Comparison of ENCODE assay signal across 22 cellular contexts in genomic region chr12:107458990-107459389, GRCh38.
A peak's percentile ranks its signal among the peaks of the same experiment; 100 is the strongest.
DNase-seq lines count a peak whose midpoint lies in the region; ATAC-seq, FAIRE-seq and TF ChIP-seq lines count a peak whose summit lies in the region.
"Had no signal": no experiment of that assay in that cellular context is flagged by ENCODE, and none has a peak within 500 bp of the region (broad histone marks: within the 10 kb centered on the region; RNA-seq: fewer than 3 reads in every experiment).

No MANE protein-coding gene starts in this region.

- H4K20me1 ChIP-seq in K562 (replicated peaks; ENCODE audit: control insufficient read depth, insufficient read depth, low read length): no peaks in the 10 kb centered on the region

- H3K36me3 Mint-ChIP-seq in progenitor cell of endocrine pancreas (ENCODE audit: insufficient read depth): no peaks in the 10 kb centered on the region
- H3K36me3 Mint-ChIP-seq: CD8-positive, alpha-beta T cell had no signal

- peak overlapping the region; percentile 23 for H3K27ac Mint-ChIP-seq in progenitor cell of endocrine pancreas
- H3K27ac Mint-ChIP-seq: CD4-positive, alpha-beta T cell; CD8-positive, alpha-beta T cell had no signal

- no peak overlapping the region for H3K4me3 ChIP-seq in K562
- no peak overlapping the region for H3K4me3 ChIP-seq in thyroid gland (replicated peaks in 1 of 3)
- H3K4me3 ChIP-seq in MG63: no peak overlapping the region
- no peak overlapping the region for H3K4me3 ChIP-seq in body of pancreas
- H3K4me3 ChIP-seq: BLaER1 had no signal

- DNase-seq in K562 (ENCODE audit: extremely low read depth in 1 of 4, low spot score in 3 of 4) (no peak), progenitor cell of endocrine pancreas (ENCODE audit: low spot score, unreplicated experiment) (no peak), thyroid gland (no peak), germinal center (ENCODE audit: low spot score) (no peak), MG63 (no peak), body of pancreas (no peak)
- DNase-seq: 8988T; ACHN; BE2C; Caco-2; Calu3; CD4-positive, alpha-beta T cell; CD8-positive, alpha-beta T cell; DMS79 treated with DMSO at 0.1 percent for 48 hours; GF-D8 had no signal

- WGBS in K562 (ENCODE audit: insufficient coverage, low coverage, missing lambda C conversion rate): 4% methylated on average over 2 of the region's 2 CpGs
- 95% methylated on average over 2 of the region's 2 CpGs for WGBS in thyroid gland, 2 donors
- WGBS in body of pancreas, 2 donors: 89% methylated on average over 2 of the region's 2 CpGs

- no peaks in the 10 kb centered on the region for H3K9me3 ChIP-seq in K562 (replicated peaks; ENCODE audit: control insufficient read depth, insufficient read depth, low read depth, low read length)
- H3K9me3 ChIP-seq in thyroid gland: no peaks in the 10 kb centered on the region
- no peaks in the 10 kb centered on the region for H3K9me3 ChIP-seq in MG63
- H3K9me3 ChIP-seq in body of pancreas: no peaks in the 10 kb centered on the region
- H3K9me3 ChIP-seq: BE2C, BLaER1, Caco-2 had no signal

- no peak for FAIRE-seq in K562 (lab: Jason Lieb, UNC)
- FAIRE-seq: A204.1, D721Med, G401.6, GM12891, GM19239 had no signal

- no peak overlapping the region for H3K4me3 Mint-ChIP-seq in progenitor cell of endocrine pancreas (ENCODE audit: low read depth)
- H3K4me3 Mint-ChIP-seq: CD4-positive, alpha-beta T cell; CD8-positive, alpha-beta T cell had no signal

- BruUV-seq in K562 (replicated peaks; lab: Mats Ljungman, UMichigan): no TSS peak

- H3K27me3 ChIP-seq in K562 (ENCODE audit: control insufficient read depth in 2 of 2, insufficient read depth in 2 of 2, low read length in 2 of 2) (peaks cover 0 to 13% of the 10 kb centered on the region in 2 experiments; a peak in 3 of 5 replicates), thyroid gland (no peaks in the 10 kb centered on the region), MG63 (no peaks in the 10 kb centered on the region), body of pancreas (no peaks in the 10 kb centered on the region)
- H3K27me3 ChIP-seq: BE2C, BLaER1 had no signal

- ATAC-seq in K562: no peak
- ATAC-seq in body of pancreas: no peak
- ATAC-seq: CD8-positive, alpha-beta T cell had no signal

- POLR2A ChIA-PET in K562 (lab: Yijun Ruan, JAX): no interaction called here

- no peaks in the 10 kb centered on the region for H3K9me3 Mint-ChIP-seq in progenitor cell of endocrine pancreas (ENCODE audit: low read depth)
- H3K9me3 Mint-ChIP-seq: CD4-positive, alpha-beta T cell; CD8-positive, alpha-beta T cell had no signal

- no peak overlapping the region for H2AFZ ChIP-seq in K562 (ENCODE audit: low read depth, low read length)

- H3K36me3 ChIP-seq in K562 (ENCODE audit: control insufficient read depth, insufficient read depth, low read length) (no peaks in the 10 kb centered on the region), thyroid gland (no peaks in the 10 kb centered on the region), MG63 (no peaks in the 10 kb centered on the region), body of pancreas (replicated peaks in 1 of 2; ENCODE audit: insufficient read depth in 1 of 2, low read depth in 2 of 2) (no peaks in the 10 kb centered on the region)
- H3K36me3 ChIP-seq: BE2C, BLaER1 had no signal

- intact Hi-C loops in K562 (cut with micrococcal nuclease) (no loop called here), thyroid gland (cut with DNase I) (no loop called here), body of pancreas (cut with DNase I) (no loop called here)

- in situ Hi-C loops in K562 (cut with MboI): no loop called here

- no peak for TF ChIP-seq POLR2A in K562 (conservative IDR thresholded peaks at IDR 0.05)
- no peak for TF ChIP-seq POLR2A in thyroid gland (IDR thresholded peaks at IDR 0.05)
- no peak for TF ChIP-seq POLR2A in body of pancreas (IDR thresholded peaks at IDR 0.05)

- no peaks in the 10 kb centered on the region for H3K79me2 ChIP-seq in K562 (ENCODE audit: control insufficient read depth, insufficient read depth, low read length)

- H3K4me1 ChIP-seq in K562 (replicated peaks in 1 of 2; ENCODE audit: control insufficient read depth in 2 of 2, insufficient read depth in 2 of 2, low read length in 2 of 2) (no peaks in the 10 kb centered on the region), thyroid gland (peaks cover 18 to 31% of the 10 kb centered on the region in 2 donors), body of pancreas (peaks cover 11% of the 10 kb centered on the region)
- H3K4me1 ChIP-seq: Caco-2 had no signal

- TF ChIP-seq EP300 in K562 (IDR thresholded peaks at IDR 0.05; ENCODE audit: low read length): no peak

- TF ChIP-seq RAD21 in K562 (CRISPR knock-in tag; conservative IDR thresholded peaks at IDR 0.05 in 1 of 2, IDR thresholded peaks at IDR 0.05 in 1 of 2): no peak

- no peak overlapping the region for H3K4me2 ChIP-seq in K562 (ENCODE audit: insufficient read depth, low read length)
- H3K4me2 ChIP-seq: BLaER1 had no signal

- CTCF ChIA-PET in K562 (lab: Yijun Ruan, JAX; ENCODE audit: low intra/inter-chr PET ratio): no interaction called here

- H3K27me3 Mint-ChIP-seq in progenitor cell of endocrine pancreas: no peaks in the 10 kb centered on the region
- H3K27me3 Mint-ChIP-seq: CD4-positive, alpha-beta T cell had no signal

- no peak overlapping the region for H3K27ac ChIP-seq in K562 (ENCODE audit: extremely low read depth, low read depth, low read length)
- H3K27ac ChIP-seq in thyroid gland: peak overlapping the region in 2 of 3 donors; percentile 45 to 47
- H3K27ac ChIP-seq in body of pancreas: no peak overlapping the region
- H3K27ac ChIP-seq: BLaER1, C4-2B had no signal

- no peak for TF ChIP-seq CTCF in K562 (IDR thresholded peaks at IDR 0.05 in 2 of 3, conservative IDR thresholded peaks at IDR 0.05 in 1 of 3; ENCODE audit: insufficient read depth in 2 of 3, low read depth in 1 of 3, low read length in 3 of 3)
- no peak for TF ChIP-seq CTCF in progenitor cell of endocrine pancreas (IDR thresholded peaks at IDR 0.05; ENCODE audit: unreplicated experiment)
- no peak for TF ChIP-seq CTCF in thyroid gland (IDR thresholded peaks at IDR 0.05)
- no peak for TF ChIP-seq CTCF in body of pancreas (IDR thresholded peaks at IDR 0.05)

- no peak overlapping the region for H3K9ac ChIP-seq in K562 (ENCODE audit: insufficient read depth in 1 of 2, low read depth in 2 of 2, low read length in 2 of 2)
- H3K9ac ChIP-seq: BLaER1 had no signal

- H3K9me1 ChIP-seq in K562 (ENCODE audit: control insufficient read depth, insufficient read depth, low read length): no peaks in the 10 kb centered on the region

- peaks cover 8% of the 10 kb centered on the region for H3K4me1 Mint-ChIP-seq in progenitor cell of endocrine pancreas (ENCODE audit: low read depth)

TF ChIP-seq in K562, 482 proteins besides CTCF, POLR2A, EP300 and RAD21:
- TF ChIP-seq CCAR2 (IDR thresholded peaks at IDR 0.05; ENCODE audit: low read depth, low read length): no peak
- 0 out of 2 replicates have a peak, but pooled peaks have one; percentile 38 for TF ChIP-seq ADNP (tag; IDR thresholded peaks at IDR 0.05)
- no peak for TF ChIP-seq E2F6 (IDR thresholded peaks at IDR 0.05; ENCODE audit: borderline replicate concordance in 1 of 2, extremely low read depth in 1 of 2, insufficient read depth in 1 of 2, insufficient read length in 1 of 2, low read depth in 1 of 2, low read length in 1 of 2, poor library complexity in 1 of 2, severe bottlenecking in 1 of 2)
- TF ChIP-seq ELK3 (CRISPR knock-in tag; IDR thresholded peaks at IDR 0.05): no peak
- no peak for TF ChIP-seq MAFK (IDR thresholded peaks at IDR 0.05; ENCODE audit: low read length)
- no peak for TF ChIP-seq KLF1 (tag; IDR thresholded peaks at IDR 0.05)
- peak; percentile 88 for TF ChIP-seq RBM25 (IDR thresholded peaks at IDR 0.05; ENCODE audit: low read depth, low read length, severe bottlenecking)

Comparison
In these comparisons a context has a peak if more than half of its experiments do, and no peak if none do; other contexts are left out.
1. H3K27ac ChIP-seq: peak in thyroid gland (2 of 3); none in K562 (single experiment) and body of pancreas (0 of 4).